ENCODE assay signal across 18 cellular contexts in the genomic region with DNA sequence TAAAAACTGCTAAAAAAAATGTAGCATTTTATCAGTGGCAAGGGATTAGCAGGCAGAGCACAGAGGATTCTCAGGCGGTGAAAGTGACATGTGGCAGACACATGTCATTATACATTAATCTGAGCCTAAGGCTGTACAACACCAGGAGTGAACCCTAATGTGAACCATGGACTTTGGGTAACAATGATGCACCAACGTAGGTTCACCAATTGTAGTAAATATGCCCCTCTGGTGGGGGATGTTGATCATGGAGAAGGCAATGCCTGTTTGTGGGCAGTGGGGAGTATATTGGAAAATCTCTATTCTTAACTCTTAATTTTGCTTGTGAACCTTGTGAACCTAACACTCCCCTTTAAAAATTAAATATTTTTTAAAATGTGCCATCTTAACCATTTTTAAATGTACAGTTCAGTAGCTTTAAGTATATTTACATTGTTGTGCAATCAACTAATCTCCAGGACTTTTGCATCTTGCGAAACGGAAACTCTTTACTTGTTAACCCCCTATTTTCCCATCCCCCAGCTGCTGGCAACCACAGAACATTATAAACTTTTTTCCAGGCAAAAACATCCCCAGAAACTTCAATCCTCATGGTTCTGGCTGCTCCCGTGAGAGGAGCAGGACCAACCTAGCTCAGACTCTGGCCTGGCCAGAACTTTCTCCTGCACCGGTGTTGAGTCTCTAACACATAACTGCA. TPM values are rescaled to one million over a fixed set of nuclear protein-coding genes. Genes with fewer than 3 reads are reported as not detected.
A peak's percentile ranks its signal among the peaks of the same experiment; 100 is the strongest.
DNase-seq lines count a peak whose midpoint lies in the region; ATAC-seq, FAIRE-seq and TF ChIP-seq lines count a peak whose summit lies in the region.
"Had no signal": no experiment of that assay in that cellular context is flagged by ENCODE, and none has a peak within 500 bp of the region (broad histone marks: within the 10 kb centered on the region; RNA-seq: fewer than 3 reads in every experiment).

No MANE protein-coding gene starts in this region.

- ATAC-seq in K562 (no peak), HG03460 (IDR thresholded peaks at IDR 0.05; ENCODE audit: unreplicated experiment) (no peak)
- no peak for ATAC-seq in naive thymus-derived CD8-positive, alpha-beta T cell

- no peak for TF ChIP-seq CTCF in K562 (IDR thresholded peaks at IDR 0.05 in 2 of 3, conservative IDR thresholded peaks at IDR 0.05 in 1 of 3; ENCODE audit: insufficient read depth in 2 of 3, low read depth in 1 of 3, low read length in 3 of 3)
- TF ChIP-seq CTCF in liver (IDR thresholded peaks at IDR 0.05; ENCODE audit: low read depth, low read length, missing input control) = no peak

- no peak overlapping the region for H3K4me3 Mint-ChIP-seq in CD8-positive, alpha-beta memory T cell
- no peak overlapping the region for H3K4me3 Mint-ChIP-seq in naive thymus-derived CD8-positive, alpha-beta T cell
- H3K4me3 Mint-ChIP-seq: central memory CD8-positive, alpha-beta T cell had no signal

- no peak for FAIRE-seq in K562 (lab: Jason Lieb, UNC)
- FAIRE-seq: GM18507 had no signal

- CTCF ChIA-PET in K562 (lab: Yijun Ruan, JAX; ENCODE audit: low intra/inter-chr PET ratio) = no interaction called here
- CTCF ChIA-PET in CD8-positive, alpha-beta memory T cell (lab: Charles Lee) = no interaction called here

- H3K36me3 Mint-ChIP-seq in CD8-positive, alpha-beta memory T cell = no peaks in the 10 kb centered on the region
- H3K36me3 Mint-ChIP-seq in naive thymus-derived CD8-positive, alpha-beta T cell = no peaks in the 10 kb centered on the region

- H3K4me3 ChIP-seq in K562 (no peak overlapping the region), liver (ENCODE audit: low read depth in 1 of 3, low read length in 3 of 3) (no peak overlapping the region)
- no peak overlapping the region for H3K4me3 ChIP-seq in CD8-positive, alpha-beta memory T cell (ENCODE audit: low read length)
- H3K4me3 ChIP-seq: left ventricle myocardium inferior, suprapubic skin had no signal

- no peaks in the 10 kb centered on the region for H3K4me1 ChIP-seq in K562 (replicated peaks in 1 of 2; ENCODE audit: control insufficient read depth in 2 of 2, insufficient read depth in 2 of 2, low read length in 2 of 2)
- H3K4me1 ChIP-seq in liver (ENCODE audit: control insufficient read depth in 4 of 4, insufficient read depth in 4 of 4, low read length in 3 of 4) = peaks cover 3 to 27% (median 13%) of the 10 kb centered on the region in 4 donors
- H3K4me1 ChIP-seq in CD8-positive, alpha-beta memory T cell (ENCODE audit: insufficient read depth, low read length) = no peaks in the 10 kb centered on the region

- no peaks in the 10 kb centered on the region for H3K9me1 ChIP-seq in K562 (ENCODE audit: control insufficient read depth, insufficient read depth, low read length)

- no peaks in the 10 kb centered on the region for H3K9me3 Mint-ChIP-seq in CD8-positive, alpha-beta memory T cell
- no peaks in the 10 kb centered on the region for H3K9me3 Mint-ChIP-seq in naive thymus-derived CD8-positive, alpha-beta T cell
- H3K9me3 Mint-ChIP-seq: central memory CD8-positive, alpha-beta T cell had no signal

- peaks cover 0 to 4% of the 10 kb centered on the region in 2 donors for H3K27me3 Mint-ChIP-seq in CD8-positive, alpha-beta memory T cell
- H3K27me3 Mint-ChIP-seq in naive thymus-derived CD8-positive, alpha-beta T cell = peaks cover 0 to 7% (median 1%) of the 10 kb centered on the region in 5 donors
- H3K27me3 Mint-ChIP-seq: central memory CD8-positive, alpha-beta T cell had no signal

- H3K27ac ChIP-seq in K562 (ENCODE audit: extremely low read depth, low read depth, low read length) (no peak overlapping the region), liver (ENCODE audit: low read depth in 1 of 2, low read length in 2 of 2) (peak overlapping the region; percentile 42)
- no peak overlapping the region for H3K27ac ChIP-seq in CD8-positive, alpha-beta memory T cell (ENCODE audit: low read depth, low read length)
- H3K27ac ChIP-seq: left ventricle myocardium inferior, suprapubic skin had no signal

- H3K36me3 ChIP-seq in K562 (ENCODE audit: control insufficient read depth, insufficient read depth, low read length) (no peaks in the 10 kb centered on the region), liver (ENCODE audit: control insufficient read depth in 4 of 4, insufficient read depth in 3 of 4, low read depth in 1 of 4, low read length in 3 of 4) (no peaks in the 10 kb centered on the region)
- H3K36me3 ChIP-seq in CD8-positive, alpha-beta memory T cell (ENCODE audit: insufficient read depth, low read length) = no peaks in the 10 kb centered on the region
- H3K36me3 ChIP-seq: left ventricle myocardium inferior, suprapubic skin had no signal

- POLR2A ChIA-PET in K562 (lab: Yijun Ruan, JAX) = interaction anchor here (1.6 kb wide), 1 partner anchor 87 kb away, joined by 3 read pairs; no protein-coding TSS in a partner anchor
- POLR2A ChIA-PET in CD8-positive, alpha-beta memory T cell (lab: Charles Lee) = interaction anchor here (0.6 kb wide), 1 partner anchor 127 kb away, joined by 3 read pairs; no protein-coding TSS in a partner anchor
- POLR2A ChIA-PET in naive thymus-derived CD8-positive, alpha-beta T cell (lab: Charles Lee) = no interaction called here

- WGBS in K562 (ENCODE audit: insufficient coverage, low coverage, missing lambda C conversion rate) = 22% methylated on average over 5 of the region's 6 CpGs
- WGBS in liver = 30% methylated on average over 6 of the region's 6 CpGs

- peak; percentile 3 for DNase-seq in GF-D8 (lab: John Stamatoyannopoulos, UW)
- DNase-seq in NCI-H460 (ENCODE audit: extremely low read depth, low read depth) = peak; percentile 59
- DNase-seq in K562 (ENCODE audit: extremely low read depth in 1 of 4, low spot score in 3 of 4) = no peak
- DNase-seq in CD8-positive, alpha-beta memory T cell = no peak
- DNase-seq in naive thymus-derived CD8-positive, alpha-beta T cell = no peak
- DNase-seq: activated CD4-positive, alpha-beta T cell treated with anti-CD3 and anti-CD28 coated beads, Interleukin-2, amount 50 U/mL, for 48 hours; activated gamma-delta T cell treated with Interleukin-2 at 50 U/mL for 16 hours; anterior cingulate cortex; left ventricle myocardium inferior; NCI-H187; NCI-H345; SHP77; stimulated activated CD4-positive, alpha-beta T cell treated with anti-CD3 and anti-CD28 coated beads, Interleukin-15, amount 100 ng/mL, for 24 hours had no signal

- intact Hi-C loops in K562 (cut with micrococcal nuclease) = no loop called here

- H3K27ac Mint-ChIP-seq in CD8-positive, alpha-beta memory T cell = no peak overlapping the region
- no peak overlapping the region for H3K27ac Mint-ChIP-seq in naive thymus-derived CD8-positive, alpha-beta T cell

- H3K27me3 ChIP-seq in K562 (ENCODE audit: control insufficient read depth in 2 of 2, insufficient read depth in 2 of 2, low read length in 2 of 2) (peaks cover 0 to 5% of the 10 kb centered on the region in 2 experiments; a peak in 4 of 5 replicates), liver (ENCODE audit: control insufficient read depth in 4 of 4, insufficient read depth in 4 of 4, low read length in 3 of 4) (no peaks in the 10 kb centered on the region)
- no peaks in the 10 kb centered on the region for H3K27me3 ChIP-seq in CD8-positive, alpha-beta memory T cell (ENCODE audit: insufficient read depth, low read length, poor library complexity, severe bottlenecking)
- H3K27me3 ChIP-seq: suprapubic skin had no signal

- BruUV-seq in K562 (replicated peaks; lab: Mats Ljungman, UMichigan) = no TSS peak

- TF ChIP-seq POLR2A in K562 (conservative IDR thresholded peaks at IDR 0.05) = no peak

- peaks cover 6% of the 10 kb centered on the region; the same call in 1 of the 2 replicates for H4K20me1 ChIP-seq in K562 (replicated peaks; ENCODE audit: control insufficient read depth, insufficient read depth, low read length)

- in situ Hi-C loops in K562 (cut with MboI) = no loop called here

- no peak for TF ChIP-seq EP300 in K562 (IDR thresholded peaks at IDR 0.05; ENCODE audit: low read length)

- TF ChIP-seq RAD21 in K562 (CRISPR knock-in tag; conservative IDR thresholded peaks at IDR 0.05 in 1 of 2, IDR thresholded peaks at IDR 0.05 in 1 of 2) = no peak
- peak in 1 of 2 donors; percentile 4 for TF ChIP-seq RAD21 in liver (IDR thresholded peaks at IDR 0.05)

- no peak overlapping the region for H3K4me2 ChIP-seq in K562 (ENCODE audit: insufficient read depth, low read length)

- no peak overlapping the region for H3K9ac ChIP-seq in K562 (ENCODE audit: insufficient read depth in 1 of 2, low read depth in 2 of 2, low read length in 2 of 2)
- no peak overlapping the region for H3K9ac ChIP-seq in liver (ENCODE audit: low read depth in 1 of 2, low read length in 2 of 2)

- no peaks in the 10 kb centered on the region for H3K79me2 ChIP-seq in K562 (ENCODE audit: control insufficient read depth, insufficient read depth, low read length)

- H3K9me3 ChIP-seq in K562 (replicated peaks; ENCODE audit: control insufficient read depth, insufficient read depth, low read depth, low read length) (no peaks in the 10 kb centered on the region), liver (ENCODE audit: control insufficient read depth in 4 of 4, low read length in 3 of 4) (no peaks in the 10 kb centered on the region)
- no peaks in the 10 kb centered on the region for H3K9me3 ChIP-seq in CD8-positive, alpha-beta memory T cell (ENCODE audit: low read length)
- H3K9me3 ChIP-seq: left ventricle myocardium inferior, suprapubic skin had no signal

- H3K4me1 Mint-ChIP-seq in CD8-positive, alpha-beta memory T cell = peaks cover 10 to 24% (median 18%) of the 10 kb centered on the region in 3 donors
- H3K4me1 Mint-ChIP-seq in naive thymus-derived CD8-positive, alpha-beta T cell = peaks cover 7 to 18% (median 13%) of the 10 kb centered on the region in 4 donors

- H2AFZ ChIP-seq in K562 (ENCODE audit: low read depth, low read length) = no peak overlapping the region

RNA-seq across cellular contexts. Expression of a gene that starts 29.9 kb away (rescaled TPM):
- total RNA-seq in NCI-H460 (2014; rRNA removed; shearing (Covaris generic)) = 8.2 and 11.0 TPM in 2 replicates
- polyA plus RNA-seq in NCI-H460 (2014; cell fraction: nucleus; rRNA removed) = 30.5 and 34.4 TPM in 2 replicates
- total RNA-seq in K562 (2011; cell fraction: chromatin; rRNA removed; ENCODE audit: low replicate concordance) = 4.7 and 10.3 TPM in 2 replicates
- total RNA-seq in K562 (2011; cell fraction: nucleolus; rRNA removed) = 9.0 and 9.3 TPM in 2 replicates
- 6.5 and 7.2 TPM in 2 replicates for total RNA-seq in K562 (2011; cell fraction: nucleoplasm; rRNA removed)
- total RNA-seq in K562 (2014; rRNA removed) = 9.8 and 14.3 TPM in 2 replicates
- total RNA-seq in K562 (2014; rRNA removed; fragmentation: Illumina TruSeq; extraction: Trizol) = 3.9 and 4.4 TPM in 2 replicates
- total RNA-seq in K562 (2015; rRNA removed; fragmentation: Illumina TruSeq; extraction: Trizol) = 8.6 and 10.1 TPM in 2 replicates
- total RNA-seq in K562 (2021) = 12.4 and 13.1 TPM in 2 replicates
- 15.8 and 16.9 TPM in 2 replicates for polyA plus RNA-seq in K562 (2011; rRNA removed)
- polyA plus RNA-seq in K562 (2011; cell fraction: cytosol; rRNA removed) = 28.2 and 31.1 TPM in 2 replicates
- 16.1 and 16.9 TPM in 2 replicates for polyA plus RNA-seq in K562 (2011; cell fraction: nucleus; rRNA removed)
- polyA plus RNA-seq in K562 (2012) = 11.8 and 17.5 TPM in 2 replicates
- polyA plus RNA-seq in K562 (2014; fragmentation: Illumina TruSeq; extraction: Trizol) = 14.2 and 16.7 TPM in 2 replicates
- 1 to 10 TPM; 2.3 to 3.0 TPM for polyA plus RNA-seq in K562 (2014; fragmentation: Nextera tagmentation; extraction: Ambion mirVana)
- 11.0 and 11.4 TPM in 2 replicates for polyA plus RNA-seq in K562 (2014; rRNA removed)
- 7.1 and 11.6 TPM in 2 replicates for polyA minus RNA-seq in K562 (2011; rRNA and poly(A)+ RNA removed)
- polyA minus RNA-seq in K562 (2011; cell fraction: cytosol; rRNA and poly(A)+ RNA removed) = 4.1 and 5.0 TPM in 2 replicates
- 4.6 and 6.2 TPM in 2 replicates for polyA minus RNA-seq in K562 (2011; cell fraction: nucleus; rRNA and poly(A)+ RNA removed)
- total RNA-seq in liver = 10 to 100 TPM in 1 of 2 donors, 1 to 10 TPM in 1; 9.3 to 13.4 TPM
- polyA plus RNA-seq in liver = 10 to 100 TPM in 1 of 2 donors, 1 to 10 TPM in 1; 8.0 to 15.5 TPM
- 10 to 100 TPM; 12.1 to 12.8 TPM for total RNA-seq in CD8-positive, alpha-beta memory T cell
- 2.8 TPM for polyA plus RNA-seq in CD8-positive, alpha-beta memory T cell
- total RNA-seq in naive thymus-derived CD8-positive, alpha-beta T cell = 1 to 10 TPM; 1.3 to 1.5 TPM
- 1 to 10 TPM; 1.8 to 2.2 (median 2.1) TPM for polyA plus RNA-seq in naive thymus-derived CD8-positive, alpha-beta T cell

RNA-seq across cellular contexts. Expression of a gene that starts 51.4 kb away (rescaled TPM):
- 22.6 and 24.4 TPM in 2 replicates for total RNA-seq in NCI-H460 (2014; rRNA removed; shearing (Covaris generic))
- 15.4 and 20.1 TPM in 2 replicates for polyA plus RNA-seq in NCI-H460 (2014; cell fraction: nucleus; rRNA removed)
- total RNA-seq in K562 (2011; cell fraction: chromatin; rRNA removed; ENCODE audit: low replicate concordance) = 14.7 and 24.0 TPM in 2 replicates
- 12.2 and 12.6 TPM in 2 replicates for total RNA-seq in K562 (2011; cell fraction: nucleolus; rRNA removed)
- total RNA-seq in K562 (2011; cell fraction: nucleoplasm; rRNA removed) = 24.9 and 39.0 TPM in 2 replicates
- total RNA-seq in K562 (2014; rRNA removed) (18.3 and 24.5 TPM in 2 replicates), K562 (2014; rRNA removed; fragmentation: Illumina TruSeq; extraction: Trizol) (46.5 and 54.1 TPM in 2 replicates), K562 (2015; rRNA removed; fragmentation: Illumina TruSeq; extraction: Trizol) (38.1 and 39.4 TPM in 2 replicates), K562 (2021) (54.1 and 61.8 TPM in 2 replicates), liver (10 to 100 TPM; 38.3 to 70.0 TPM)
- polyA plus RNA-seq in K562 (2011; rRNA removed) (34.9 and 38.3 TPM in 2 replicates), K562 (2014; fragmentation: Illumina TruSeq; extraction: Trizol) (57.4 and 67.5 TPM in 2 replicates), K562 (2014; fragmentation: Nextera tagmentation; extraction: Ambion mirVana) (10 to 100 TPM; 16.1 to 25.5 TPM), K562 (2014; rRNA removed) (27.5 and 31.3 TPM in 2 replicates), liver (10 to 100 TPM; 25.7 to 27.7 TPM)
- 16.6 and 34.9 TPM in 2 replicates for polyA plus RNA-seq in K562 (2011; cell fraction: cytosol; rRNA removed)
- polyA plus RNA-seq in K562 (2011; cell fraction: nucleus; rRNA removed) = 12.7 and 16.0 TPM in 2 replicates
- 46.6 and 46.7 TPM in 2 replicates for polyA plus RNA-seq in K562 (2012)
- polyA minus RNA-seq in K562 (2011; rRNA and poly(A)+ RNA removed) = 58.4 and 64.6 TPM in 2 replicates
- polyA minus RNA-seq in K562 (2011; cell fraction: cytosol; rRNA and poly(A)+ RNA removed) = 32.8 and 50.2 TPM in 2 replicates
- 5.9 and 11.8 TPM in 2 replicates for polyA minus RNA-seq in K562 (2011; cell fraction: nucleus; rRNA and poly(A)+ RNA removed)
- 10 to 100 TPM; 44.4 to 45.8 TPM for total RNA-seq in CD8-positive, alpha-beta memory T cell
- polyA plus RNA-seq in CD8-positive, alpha-beta memory T cell = 61.9 TPM
- total RNA-seq in naive thymus-derived CD8-positive, alpha-beta T cell = 10 to 100 TPM; 44.9 to 49.4 TPM
- 10 to 100 TPM; 44.8 to 62.4 (median 47.7) TPM for polyA plus RNA-seq in naive thymus-derived CD8-positive, alpha-beta T cell

Comparison
In these comparisons a context has a peak if more than half of its experiments do, and no peak if none do; other contexts are left out.
1. DNase-seq: peak in GF-D8 (single experiment) and NCI-H460 (single experiment); none in K562 (0 of 4), CD8-positive, alpha-beta memory T cell (0 of 5) and naive thymus-derived CD8-positive, alpha-beta T cell (0 of 10).
2. H3K27ac ChIP-seq: peak in liver (2 of 2); none in K562 (single experiment) and CD8-positive, alpha-beta memory T cell (single experiment).